In the genomic region with DNA sequence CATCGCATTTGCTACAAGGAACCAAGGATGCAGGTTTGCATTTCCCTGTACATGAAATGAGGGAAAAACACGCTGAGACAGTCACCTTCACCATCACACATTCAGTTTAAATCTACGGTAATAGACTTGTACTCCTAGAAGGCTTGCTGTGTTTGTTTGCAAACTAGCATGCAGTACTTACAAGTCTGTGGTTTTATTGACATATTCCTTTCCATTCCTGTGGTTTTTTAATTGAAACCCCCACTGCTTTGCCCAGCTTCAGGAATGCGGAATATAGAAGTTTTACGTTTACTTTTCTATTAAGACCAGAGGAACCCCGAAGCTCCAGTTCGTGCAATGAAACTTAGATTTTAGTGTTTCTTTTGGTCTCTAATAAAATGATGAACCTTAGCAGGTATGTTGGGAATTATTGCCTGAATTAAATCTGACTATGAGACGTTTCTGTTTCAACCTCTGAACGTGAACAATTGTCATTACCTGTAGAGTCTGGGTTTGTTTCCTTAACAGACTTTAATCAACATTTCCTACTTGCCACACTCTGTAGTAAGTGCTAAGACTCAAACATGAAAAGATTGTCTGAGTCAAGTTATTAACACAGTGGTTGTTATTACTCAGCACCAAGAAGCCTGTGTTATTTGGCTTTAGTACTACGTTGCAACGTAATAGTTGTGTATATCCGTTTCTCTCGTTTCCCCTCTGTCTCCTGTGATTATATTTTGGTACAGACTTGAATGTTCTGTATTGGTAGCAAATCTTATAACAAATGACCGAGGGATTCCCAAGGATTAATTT, we compare ENCODE assay signal across 19 cellular contexts.
DNase-seq lines count a peak whose midpoint lies in the region; ATAC-seq and TF ChIP-seq lines count a peak whose summit lies in the region.
"Had no signal": no experiment of that assay in that cellular context is flagged by ENCODE, and none has a peak within 500 bp of the region (broad histone marks: within the 10 kb centered on the region; RNA-seq: fewer than 3 reads in every experiment).

No MANE protein-coding gene starts in this region.

- TF ChIP-seq CTCF in AG10803 (conservative IDR thresholded peaks at IDR 0.05; ENCODE audit: low read length), result no peak

- no peak overlapping the region for H3K4me3 ChIP-seq in AG10803 (ENCODE audit: low read length)
- H3K4me3 ChIP-seq: PC-9, right atrium auricular region had no signal

- DNase-seq in AG10803 (ENCODE audit: low read depth) (peak; percentile 63), NCI-H460 (ENCODE audit: extremely low read depth, low read depth) (peak; percentile 72), T47D (ENCODE audit: low read depth in 1 of 2, low spot score in 1 of 2) (peak; percentile 9 to 80), myocyte (ENCODE audit: low read depth) (peak; percentile 41), NCI-H2171 (lab: John Stamatoyannopoulos, UW) (no peak)
- DNase-seq in activated CD4-positive, alpha-beta T cell treated with anti-CD3 and anti-CD28 coated beads, Interleukin-2, amount 50 U/mL, for 48 hours, result no peak
- DNase-seq: activated CD8-positive, alpha-beta T cell treated with anti-CD3 and anti-CD28 coated beads for 36 hours; aorta; DND-41; effector memory CD4-positive, alpha-beta T cell; naive thymus-derived CD8-positive, alpha-beta T cell; NCI-H146; NCI-H524 treated with DMSO at 0.1 percent for 48 hours; stimulated activated CD4-positive, alpha-beta T cell treated with anti-CD3 and anti-CD28 coated beads, Interleukin-4, amount 100 ng/mL, for 24 hours; trophoblast cell had no signal

- in situ Hi-C loops in T47D (cut with HindIII; ENCODE audit: low pct_unique_long_range_greater_than_20kb, low sequenced_read_pairs), result no loop called here

- ATAC-seq in HG02623 (IDR thresholded peaks at IDR 0.05; ENCODE audit: unreplicated experiment), result no peak
- no peak for ATAC-seq in HG03280 (IDR thresholded peaks at IDR 0.05; ENCODE audit: unreplicated experiment)
- ATAC-seq: activated CD8-positive, alpha-beta T cell treated with anti-CD3 and anti-CD28 coated beads for 36 hours; naive thymus-derived CD8-positive, alpha-beta T cell had no signal

Comparison
In these comparisons a context has a peak if more than half of its experiments do, and no peak if none do; other contexts are left out.
1. DNase-seq: peak in AG10803 (single experiment), NCI-H460 (single experiment), T47D (2 of 2) and myocyte (single experiment); none in activated CD4-positive, alpha-beta T cell treated with anti-CD3 and anti-CD28 coated beads, Interleukin-2, amount 50 U/mL, for 48 hours (0 of 2) and NCI-H2171 (single experiment).